Comparison of ENCODE assay signal across 17 cellular contexts in genomic region chr15:69904296-69904560, GRCh38.
DNase-seq lines count a peak whose midpoint lies in the region; ATAC-seq and TF ChIP-seq lines count a peak whose summit lies in the region.
"Had no signal": no experiment of that assay in that cellular context is flagged by ENCODE, and none has a peak within 500 bp of the region (broad histone marks: within the 10 kb centered on the region; RNA-seq: fewer than 3 reads in every experiment).

No MANE protein-coding gene starts in this region.

- H3K4me1 Mint-ChIP-seq in CD4-positive, alpha-beta T cell (ENCODE audit: low read depth), result no peaks in the 10 kb centered on the region
- H3K4me1 Mint-ChIP-seq: CD4-positive, CD25-positive, alpha-beta regulatory T cell had no signal

- H3K27ac Mint-ChIP-seq in CD4-positive, alpha-beta T cell, result no peak overlapping the region
- H3K27ac Mint-ChIP-seq: CD4-positive, CD25-positive, alpha-beta regulatory T cell had no signal

- POLR2A ChIA-PET in CD4-positive, alpha-beta T cell (lab: Charles Lee), result no interaction called here

- no peaks in the 10 kb centered on the region for H3K27me3 Mint-ChIP-seq in CD4-positive, alpha-beta T cell

- no peaks in the 10 kb centered on the region for H3K4me1 ChIP-seq in aorta (ENCODE audit: control insufficient read depth in 1 of 2, insufficient read depth in 2 of 2, low read length in 2 of 2)
- H3K4me1 ChIP-seq: BLaER1 treated with 17β-estradiol and CSF1 and Interleukin-3, amounts not matched to agents 10 nM and 100 nM had no signal

- H3K27ac ChIP-seq in CD4-positive, alpha-beta T cell (ENCODE audit: low read depth, low read length), result no peak overlapping the region
- H3K27ac ChIP-seq in aorta (ENCODE audit: low read depth in 1 of 2, low read length in 2 of 2), result no peak overlapping the region
- H3K27ac ChIP-seq: BLaER1 treated with 17β-estradiol and CSF1 and Interleukin-3, amounts not matched to agents 10 nM and 100 nM; GM23248 had no signal

- CTCF ChIA-PET in CD4-positive, alpha-beta T cell (lab: Charles Lee), result no interaction called here

- no peak for TF ChIP-seq CTCF in CD4-positive, alpha-beta T cell (IDR thresholded peaks at IDR 0.05)

- H3K9me3 ChIP-seq in CD4-positive, alpha-beta T cell (ENCODE audit: control insufficient read depth, low read length), result no peaks in the 10 kb centered on the region
- H3K9me3 ChIP-seq in aorta (ENCODE audit: control insufficient read depth, low read length), result no peaks in the 10 kb centered on the region

- no peaks in the 10 kb centered on the region for H3K36me3 Mint-ChIP-seq in CD4-positive, alpha-beta T cell (ENCODE audit: low read depth)
- H3K36me3 Mint-ChIP-seq: CD4-positive, CD25-positive, alpha-beta regulatory T cell had no signal

- H3K4me3 Mint-ChIP-seq in CD4-positive, alpha-beta T cell, result no peak overlapping the region
- H3K4me3 Mint-ChIP-seq: CD4-positive, CD25-positive, alpha-beta regulatory T cell had no signal

- intact Hi-C loops in cardiac septum (cut with DNase I), result no loop called here
- intact Hi-C loops in left cardiac atrium (cut with DNase I), result no loop called here
- intact Hi-C loops in CD4-positive, alpha-beta T cell (cut with DNase I, micrococcal nuclease), result no loop called here
- intact Hi-C loops in aorta (cut with DNase I), result no loop called here

- 45 to 52% methylated on average over 3 of the region's 3 CpGs for WGBS in aorta, 2 donors

- H3K27me3 ChIP-seq in CD4-positive, alpha-beta T cell (ENCODE audit: control insufficient read depth, insufficient read depth, low read length), result no peaks in the 10 kb centered on the region
- H3K27me3 ChIP-seq in aorta (ENCODE audit: control insufficient read depth in 1 of 2, insufficient read depth in 2 of 2, low read length in 1 of 2), result no peaks in the 10 kb centered on the region
- H3K27me3 ChIP-seq: BLaER1 treated with 17β-estradiol and CSF1 and Interleukin-3, amounts not matched to agents 10 nM and 100 nM had no signal

- H3K36me3 ChIP-seq in aorta (ENCODE audit: control insufficient read depth in 1 of 2, insufficient read depth in 2 of 2, low read length in 1 of 2), result no peaks in the 10 kb centered on the region
- H3K36me3 ChIP-seq: BLaER1 treated with 17β-estradiol and CSF1 and Interleukin-3, amounts not matched to agents 10 nM and 100 nM had no signal

- H3K9me3 Mint-ChIP-seq in CD4-positive, alpha-beta T cell, result no peaks in the 10 kb centered on the region
- H3K9me3 Mint-ChIP-seq: CD4-positive, CD25-positive, alpha-beta regulatory T cell had no signal

- H3K4me3 ChIP-seq in aorta (ENCODE audit: low read length in 2 of 2), result no peak overlapping the region
- H3K4me3 ChIP-seq: BLaER1 treated with 17β-estradiol and CSF1 and Interleukin-3, amounts not matched to agents 10 nM and 100 nM; GM23248 had no signal

- ATAC-seq in left cardiac atrium, result no peak
- no peak for ATAC-seq in CD4-positive, alpha-beta T cell (ENCODE audit: poor library complexity)
- no peak for ATAC-seq in GM21717 (IDR thresholded peaks at IDR 0.05; ENCODE audit: unreplicated experiment)
- no peak for ATAC-seq in aorta (ENCODE audit: low FRiP score)
- ATAC-seq: HCT116, HepG2 had no signal

- DNase-seq in cardiac septum (ENCODE audit: low spot score) (peak; percentile 31), left cardiac atrium (no peak), RPMI7951 (ENCODE audit: low read depth) (peak; percentile 49), left kidney (ENCODE audit: low read depth, low spot score) (peak; percentile 79), aorta (no peak), cortex of kidney (lab: John Stamatoyannopoulos, UW) (no peak)
- DNase-seq in CD4-positive, alpha-beta T cell, result no peak
- DNase-seq: 8988T; AML-193; Calu3; CD4-positive, CD25-positive, alpha-beta regulatory T cell; DMS 273 treated with DMSO at 0.1 percent for 48 hours had no signal

Comparison
In these comparisons a context has a peak if more than half of its experiments do, and no peak if none do; other contexts are left out.
1. DNase-seq: peak in cardiac septum (single experiment), RPMI7951 (single experiment) and left kidney (single experiment); none in left cardiac atrium (single experiment), CD4-positive, alpha-beta T cell (0 of 10), aorta (0 of 2) and cortex of kidney (single experiment).